In the genomic region with DNA sequence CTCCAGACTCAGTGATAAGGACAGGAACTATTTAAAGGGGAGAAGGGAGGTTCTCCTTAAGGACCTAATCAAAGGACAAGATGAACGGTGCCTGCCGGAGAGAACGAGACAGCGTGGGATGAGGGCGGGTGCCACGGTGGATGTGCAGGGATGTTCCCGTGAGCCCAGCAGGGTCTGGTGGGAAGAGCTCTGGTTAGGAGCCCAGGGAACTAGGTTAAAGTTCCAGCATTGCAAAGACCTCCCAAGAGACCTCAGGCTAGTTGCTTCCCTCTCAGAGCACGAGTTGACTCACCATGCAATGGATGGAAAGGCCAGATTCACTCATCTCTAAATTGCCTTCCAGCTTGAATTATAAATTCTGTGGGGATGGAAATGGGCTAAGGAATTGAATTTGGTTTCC, we compare ENCODE assay signal across 9 cellular contexts. TPM values are rescaled to one million over a fixed set of nuclear protein-coding genes. Genes with fewer than 3 reads are reported as not detected.
DNase-seq lines count a peak whose midpoint lies in the region; TF ChIP-seq lines count a peak whose summit lies in the region.
"Had no signal": no experiment of that assay in that cellular context is flagged by ENCODE, and none has a peak within 500 bp of the region (broad histone marks: within the 10 kb centered on the region; RNA-seq: fewer than 3 reads in every experiment).

No MANE protein-coding gene starts in this region.

- peak overlapping the region; percentile 46 for H3K4me2 ChIP-seq in PC-9
- peak overlapping the region; percentile 25 for H3K4me2 ChIP-seq in fibroblast of lung (ENCODE audit: extremely low read depth, insufficient read depth, low read length)

- H3K36me3 ChIP-seq in PC-9 (ENCODE audit: low read depth) (no peaks in the 10 kb centered on the region), fibroblast of lung (ENCODE audit: control insufficient read depth, insufficient read depth, low read length) (no peaks in the 10 kb centered on the region)

- no peaks in the 10 kb centered on the region for H4K20me1 ChIP-seq in PC-9 (ENCODE audit: insufficient read depth)
- no peaks in the 10 kb centered on the region for H4K20me1 ChIP-seq in fibroblast of lung (ENCODE audit: control insufficient read depth, extremely low read depth, insufficient read depth, low read length)

- no peaks in the 10 kb centered on the region for H3K27me3 ChIP-seq in PC-9 (ENCODE audit: insufficient read depth, low read depth)
- no peaks in the 10 kb centered on the region for H3K27me3 ChIP-seq in fibroblast of lung (ENCODE audit: control insufficient read depth, insufficient read depth, low read length)

- H3K4me3 ChIP-seq in AG04449 (ENCODE audit: low read depth, low read length) (no peak overlapping the region), PC-9 (no peak overlapping the region), fibroblast of lung (replicated peaks in 1 of 4; ENCODE audit: control extremely low read depth in 1 of 4, insufficient read depth in 1 of 4, low read depth in 3 of 4, low read length in 4 of 4) (no peak overlapping the region)

- H3K9me3 Mint-ChIP-seq in osteocyte (ENCODE audit: unreplicated experiment): no peaks in the 10 kb centered on the region
- H3K9me3 Mint-ChIP-seq in activated T-helper 1 cell treated with anti-CD3 and anti-CD28 coated beads, Interleukin-12 subunit alpha, Interleukin-12 subunit beta, Interleukin-2, Interleukin-4 antibody, amounts not matched to agents 30 ng/mL and 10 ng/mL and 1 ng/mL, durations not matched to agents 14 hours and 24 hours and 36 hours: no peaks in the 10 kb centered on the region
- H3K9me3 Mint-ChIP-seq: activated CD4-positive, alpha-beta memory T cell treated with anti-CD3 and anti-CD28 coated beads, Interleukin-2, amount 10 ng/mL, durations not matched to agents 7 days and 5 days had no signal

- peak overlapping the region; percentile 56 for H3K9ac ChIP-seq in fibroblast of lung (ENCODE audit: insufficient read depth, low read length)

- peaks cover 3% of the 10 kb centered on the region for H3K36me3 Mint-ChIP-seq in osteocyte (ENCODE audit: unreplicated experiment)
- H3K36me3 Mint-ChIP-seq in activated T-helper 1 cell treated with anti-CD3 and anti-CD28 coated beads, Interleukin-12 subunit alpha, Interleukin-12 subunit beta, Interleukin-2, Interleukin-4 antibody, amounts not matched to agents 30 ng/mL and 10 ng/mL and 1 ng/mL, durations not matched to agents 14 hours and 24 hours and 36 hours (ENCODE audit: low read depth): peaks cover 51% of the 10 kb centered on the region

- peak; percentile 73 for DNase-seq in AG04449 (ENCODE audit: low read depth, low spot score)
- peak in 1 of 2 experiments; percentile 43 for DNase-seq in PC-9
- DNase-seq in fibroblast of lung (ENCODE audit: low read depth in 2 of 2): peak; percentile 67 to 93
- DNase-seq in osteocyte (ENCODE audit: extremely low spot score, unreplicated experiment): no peak
- no peak for DNase-seq in cerebellar cortex (ENCODE audit: low spot score)
- DNase-seq in C1 segment of cervical spinal cord (lab: John Stamatoyannopoulos, UW): no peak
- no peak for DNase-seq in activated T-helper 1 cell treated with anti-CD3 and anti-CD28 coated beads, Interleukin-12 subunit alpha, Interleukin-12 subunit beta, Interleukin-2, Interleukin-4 antibody, amounts not matched to agents 30 ng/mL and 10 ng/mL and 1 ng/mL, durations not matched to agents 14 hours and 24 hours and 36 hours (ENCODE audit: low spot score)
- DNase-seq in stimulated activated naive CD4-positive, alpha-beta T cell (lab: John Stamatoyannopoulos, UW): no peak

- intact Hi-C loops in PC-9 (cut with micrococcal nuclease; ENCODE audit: unreplicated experiment): no loop called here
- intact Hi-C loops in activated T-helper 1 cell treated with anti-CD3 and anti-CD28 coated beads, Interleukin-12 subunit alpha, Interleukin-12 subunit beta, Interleukin-2, Interleukin-4 antibody, amounts not matched to agents 30 ng/mL and 10 ng/mL and 1 ng/mL, durations not matched to agents 14 hours and 24 hours and 36 hours (cut with micrococcal nuclease): loop anchor here (1.0 kb wide), 1 partner anchor 10 kb away; no protein-coding TSS in a partner anchor

- peaks cover 85% of the 10 kb centered on the region for H3K4me1 Mint-ChIP-seq in osteocyte (ENCODE audit: unreplicated experiment)
- peaks cover 89% of the 10 kb centered on the region for H3K4me1 Mint-ChIP-seq in activated T-helper 1 cell treated with anti-CD3 and anti-CD28 coated beads, Interleukin-12 subunit alpha, Interleukin-12 subunit beta, Interleukin-2, Interleukin-4 antibody, amounts not matched to agents 30 ng/mL and 10 ng/mL and 1 ng/mL, durations not matched to agents 14 hours and 24 hours and 36 hours (ENCODE audit: low read depth)

- H3K79me2 ChIP-seq in PC-9 (ENCODE audit: low read depth) (no peaks in the 10 kb centered on the region), fibroblast of lung (ENCODE audit: control insufficient read depth, insufficient read depth, low read length) (no peaks in the 10 kb centered on the region)

- BruUV-seq in PC-9 (replicated peaks; lab: Mats Ljungman, UMichigan): no TSS peak

- H3K4me1 ChIP-seq in PC-9 (replicated peaks; ENCODE audit: insufficient read depth): peaks cover 51% of the 10 kb centered on the region
- H3K4me1 ChIP-seq in fibroblast of lung (ENCODE audit: control insufficient read depth, extremely low read depth, insufficient read depth, low read length): peaks cover 57% of the 10 kb centered on the region

- H3K27ac Mint-ChIP-seq in osteocyte (ENCODE audit: unreplicated experiment): peak overlapping the region; percentile 98
- H3K27ac Mint-ChIP-seq in activated T-helper 1 cell treated with anti-CD3 and anti-CD28 coated beads, Interleukin-12 subunit alpha, Interleukin-12 subunit beta, Interleukin-2, Interleukin-4 antibody, amounts not matched to agents 30 ng/mL and 10 ng/mL and 1 ng/mL, durations not matched to agents 14 hours and 24 hours and 36 hours: no peak overlapping the region
- H3K27ac Mint-ChIP-seq: activated CD4-positive, alpha-beta memory T cell treated with anti-CD3 and anti-CD28 coated beads, Interleukin-2, amount 10 ng/mL, durations not matched to agents 7 days and 5 days had no signal

- peak overlapping the region; percentile 40 for H3K27ac ChIP-seq in PC-9
- peak overlapping the region; percentile 100 for H3K27ac ChIP-seq in fibroblast of lung (ENCODE audit: insufficient read depth, low read length)

- CTCF ChIA-PET in AG04449 (lab: Yijun Ruan, JAX): interaction anchor here (1.0 to 29.3 kb wide), 5 partner anchors 8 to 251 kb away, joined by 3 to 562 read pairs (median 223); a partner anchor contains a TSS
- CTCF ChIA-PET in PC-9 (lab: Charles Lee): interaction anchor here (1.1 kb wide), 1 partner anchor 9 kb away, joined by 3 read pairs; no protein-coding TSS in a partner anchor

- H3K9me2 ChIP-seq in PC-9 (ENCODE audit: insufficient read depth): no peaks in the 10 kb centered on the region

- H3K27me3 Mint-ChIP-seq in osteocyte (ENCODE audit: unreplicated experiment): no peaks in the 10 kb centered on the region
- peaks cover 8% of the 10 kb centered on the region for H3K27me3 Mint-ChIP-seq in activated T-helper 1 cell treated with anti-CD3 and anti-CD28 coated beads, Interleukin-12 subunit alpha, Interleukin-12 subunit beta, Interleukin-2, Interleukin-4 antibody, amounts not matched to agents 30 ng/mL and 10 ng/mL and 1 ng/mL, durations not matched to agents 14 hours and 24 hours and 36 hours (ENCODE audit: insufficient read depth)

- H2AFZ ChIP-seq in PC-9: no peak overlapping the region
- H2AFZ ChIP-seq in fibroblast of lung (ENCODE audit: low read length): no peak overlapping the region

- no peaks in the 10 kb centered on the region for H3K9me3 ChIP-seq in PC-9 (ENCODE audit: insufficient read depth, low read depth)
- H3K9me3 ChIP-seq in fibroblast of lung (ENCODE audit: control insufficient read depth, insufficient read depth, low read depth, low read length): no peaks in the 10 kb centered on the region

- TF ChIP-seq CTCF in AG04449 (IDR thresholded peaks at IDR 0.05; ENCODE audit: insufficient read depth, low read length, missing control alignments) (no peak), PC-9 (conservative IDR thresholded peaks at IDR 0.05) (no peak), fibroblast of lung (conservative IDR thresholded peaks at IDR 0.05 in 1 of 2, IDR thresholded peaks at IDR 0.05 in 1 of 2; ENCODE audit: low read depth in 1 of 2, low read length in 2 of 2) (no peak), osteocyte (IDR thresholded peaks at IDR 0.05) (no peak)

- H3K4me3 Mint-ChIP-seq in osteocyte (ENCODE audit: unreplicated experiment): peak overlapping the region; percentile 11
- H3K4me3 Mint-ChIP-seq in activated T-helper 1 cell treated with anti-CD3 and anti-CD28 coated beads, Interleukin-12 subunit alpha, Interleukin-12 subunit beta, Interleukin-2, Interleukin-4 antibody, amounts not matched to agents 30 ng/mL and 10 ng/mL and 1 ng/mL, durations not matched to agents 14 hours and 24 hours and 36 hours: no peak overlapping the region
- H3K4me3 Mint-ChIP-seq: activated CD4-positive, alpha-beta memory T cell treated with anti-CD3 and anti-CD28 coated beads, Interleukin-2, amount 10 ng/mL, durations not matched to agents 7 days and 5 days had no signal

- H3F3A ChIP-seq in PC-9 (ENCODE audit: insufficient read depth, low read depth): peaks cover 39% of the 10 kb centered on the region

- POLR2A ChIA-PET in AG04449 (lab: Yijun Ruan, JAX): interaction anchor here (1.0 to 2.2 kb wide), 8 partner anchors 10 to 246 kb away, joined by 3 to 14 read pairs (median 6); a partner anchor contains a TSS
- POLR2A ChIA-PET in PC-9 (lab: Charles Lee; ENCODE audit: unreplicated experiment): no interaction called here

RNA-seq across cellular contexts. Expression of a gene that starts 14.7 kb away (rescaled TPM):
- total RNA-seq in PC-9 (2021) (not detected in 2 replicates), fibroblast of lung (under 0.01 TPM in 1 of 2 replicates, not detected in the other), osteocyte (0.21 TPM in 1 of 2 replicates, not detected in the other)
- polyA plus RNA-seq in fibroblast of lung: 0.07 and 0.10 TPM in 2 replicates
- polyA plus RNA-seq in fibroblast of lung (2012): 0.14 and 0.22 TPM in 2 replicates
- polyA minus RNA-seq in fibroblast of lung (ENCODE audit: low replicate concordance): 0.30 TPM in 1 of 2 replicates, not detected in the other
- 165 and 166 TPM in 2 replicates for total RNA-seq in activated T-helper 1 cell treated with anti-CD3 and anti-CD28 coated beads, Interleukin-12 subunit alpha, Interleukin-12 subunit beta, Interleukin-2, Interleukin-4 antibody, amounts not matched to agents 30 ng/mL and 10 ng/mL and 1 ng/mL, durations not matched to agents 14 hours and 24 hours and 36 hours

RNA-seq across cellular contexts. Expression of a gene that starts 49.2 kb away (rescaled TPM):
- 17.4 and 23.5 TPM in 2 replicates for total RNA-seq in PC-9 (2021)
- under 0.01 TPM in 1 of 2 replicates, not detected in the other for total RNA-seq in fibroblast of lung
- polyA plus RNA-seq in fibroblast of lung: 0.01 and 0.05 TPM in 2 replicates
- 0.24 TPM in 1 of 2 replicates, not detected in the other for polyA plus RNA-seq in fibroblast of lung (2012)
- polyA minus RNA-seq in fibroblast of lung (ENCODE audit: low replicate concordance): not detected in 2 replicates
- 0.21 and 0.73 TPM in 2 replicates for total RNA-seq in osteocyte
- 14.5 and 15.5 TPM in 2 replicates for total RNA-seq in activated T-helper 1 cell treated with anti-CD3 and anti-CD28 coated beads, Interleukin-12 subunit alpha, Interleukin-12 subunit beta, Interleukin-2, Interleukin-4 antibody, amounts not matched to agents 30 ng/mL and 10 ng/mL and 1 ng/mL, durations not matched to agents 14 hours and 24 hours and 36 hours

Comparison
In these comparisons a context has a peak if more than half of its experiments do, and no peak if none do; other contexts are left out.
1. DNase-seq: peak in AG04449 (single experiment) and fibroblast of lung (2 of 2); none in osteocyte (single experiment), cerebellar cortex (single experiment), C1 segment of cervical spinal cord (0 of 14), activated T-helper 1 cell treated with anti-CD3 and anti-CD28 coated beads, Interleukin-12 subunit alpha, Interleukin-12 subunit beta, Interleukin-2, Interleukin-4 antibody, amounts not matched to agents 30 ng/mL and 10 ng/mL and 1 ng/mL, durations not matched to agents 14 hours and 24 hours and 36 hours (single experiment) and stimulated activated naive CD4-positive, alpha-beta T cell (0 of 6).
2. RNA of a gene that starts 14.7 kb away (total RNA-seq): 165 to 166 TPM in activated T-helper 1 cell treated with anti-CD3 and anti-CD28 coated beads, Interleukin-12 subunit alpha, Interleukin-12 subunit beta, Interleukin-2, Interleukin-4 antibody, amounts not matched to agents 30 ng/mL and 10 ng/mL and 1 ng/mL, durations not matched to agents 14 hours and 24 hours and 36 hours; 0.21 TPM in osteocyte, not detected in PC-9 and under 0.01 TPM in fibroblast of lung; every median in the first group is over 100 times any median in the second.